Comparison of ENCODE assay signal across 9 cellular contexts in genomic region chr17:58487589-58488427, GRCh38. TPM values are rescaled to one million over a fixed set of nuclear protein-coding genes. Genes with fewer than 3 reads are reported as not detected.
DNase-seq lines count a peak whose midpoint lies in the region; ATAC-seq and TF ChIP-seq lines count a peak whose summit lies in the region.
"Had no signal": no experiment of that assay in that cellular context is flagged by ENCODE, and none has a peak within 500 bp of the region (broad histone marks: within the 10 kb centered on the region; RNA-seq: fewer than 3 reads in every experiment).

Gene HSF5, minus strand, starts transcription at chr17:58488408. Its CDS starts 134 bp downstream, at chr17:58488274.

- intact Hi-C loops in breast epithelium (cut with DNase I; ENCODE audit: low total_unique reads) (no loop called here), MCF 10A (cut with micrococcal nuclease) (no loop called here)
- intact Hi-C loops in naive thymus-derived CD4-positive, alpha-beta T cell (cut with micrococcal nuclease): loop anchor here in 1 of 2 donors (1.0 to 2.0 kb wide), 4 partner anchors 26 to 1403 kb away; partner anchors contain the start of genes AKAP1 and MTMR4

- H3K27me3 Mint-ChIP-seq in MCF 10A (ENCODE audit: insufficient read depth, unreplicated experiment): peaks cover 11% of the 10 kb centered on the region
- no peaks in the 10 kb centered on the region for H3K27me3 Mint-ChIP-seq in activated naive CD8-positive, alpha-beta T cell
- H3K27me3 Mint-ChIP-seq in naive thymus-derived CD4-positive, alpha-beta T cell: no peaks in the 10 kb centered on the region

- H3K9me3 Mint-ChIP-seq in MCF 10A (ENCODE audit: unreplicated experiment): no peaks in the 10 kb centered on the region
- H3K9me3 Mint-ChIP-seq in activated naive CD8-positive, alpha-beta T cell (ENCODE audit: low read depth): no peaks in the 10 kb centered on the region
- H3K9me3 Mint-ChIP-seq in naive thymus-derived CD4-positive, alpha-beta T cell: no peaks in the 10 kb centered on the region
- H3K9me3 Mint-ChIP-seq: nephron had no signal

- no peak for TF ChIP-seq EP300 in tibial nerve (IDR thresholded peaks at IDR 0.05)

- no peaks in the 10 kb centered on the region for H3K4me1 Mint-ChIP-seq in MCF 10A (ENCODE audit: insufficient read depth, unreplicated experiment)
- H3K4me1 Mint-ChIP-seq in activated naive CD8-positive, alpha-beta T cell (ENCODE audit: low read depth): peaks cover 25% of the 10 kb centered on the region
- H3K4me1 Mint-ChIP-seq in naive thymus-derived CD4-positive, alpha-beta T cell: peaks cover 0 to 35% (median 16%) of the 10 kb centered on the region in 7 donors
- H3K4me1 Mint-ChIP-seq: nephron had no signal

- TF ChIP-seq CTCF in breast epithelium (IDR thresholded peaks at IDR 0.05) (no peak), MCF 10A (IDR thresholded peaks at IDR 0.05; ENCODE audit: unreplicated experiment) (no peak), tibial nerve (IDR thresholded peaks at IDR 0.05) (peak in 3 of 5 experiments; percentile 9 to 15 (median 14)), omental fat pad (IDR thresholded peaks at IDR 0.05) (no peak)

- no TSS peak for BruUV-seq in MCF 10A (replicated peaks; lab: Mats Ljungman, UMichigan)

- H3K27me3 ChIP-seq in breast epithelium: no peaks in the 10 kb centered on the region
- H3K27me3 ChIP-seq in naive thymus-derived CD4-positive, alpha-beta T cell (ENCODE audit: control insufficient read depth in 2 of 2, insufficient read depth in 2 of 2, low read length in 2 of 2): no peaks in the 10 kb centered on the region
- H3K27me3 ChIP-seq in tibial nerve: no peaks in the 10 kb centered on the region

- CTCF ChIA-PET in MCF 10A (lab: Yijun Ruan, JAX): interaction anchor here (0.6 kb wide), 2 partner anchors 9 to 33 kb away, joined by 3 read pairs; no protein-coding TSS in a partner anchor
- CTCF ChIA-PET in naive thymus-derived CD4-positive, alpha-beta T cell (lab: Charles Lee): interaction anchor here (0.6 to 1.9 kb wide), 12 partner anchors 9 to 1388 kb away, joined by 3 to 20 read pairs (median 4); partner anchors contain the start of gene MTMR4

- H3K4me3 Mint-ChIP-seq in MCF 10A (ENCODE audit: unreplicated experiment): no peak within 1 kb of the TSS
- H3K4me3 Mint-ChIP-seq in activated naive CD8-positive, alpha-beta T cell: peak within 1 kb of the TSS; percentile 73
- H3K4me3 Mint-ChIP-seq in naive thymus-derived CD4-positive, alpha-beta T cell: peak within 1 kb of the TSS; percentile 50 to 79 (median 69)
- H3K4me3 Mint-ChIP-seq: nephron had no signal

- TF ChIP-seq POLR2A in breast epithelium (IDR thresholded peaks at IDR 0.05) (no peak), tibial nerve (IDR thresholded peaks at IDR 0.05) (no peak)

- H3K9me3 ChIP-seq in breast epithelium: no peaks in the 10 kb centered on the region
- no peaks in the 10 kb centered on the region for H3K9me3 ChIP-seq in naive thymus-derived CD4-positive, alpha-beta T cell (ENCODE audit: control insufficient read depth in 2 of 3, low read length in 3 of 3)
- H3K9me3 ChIP-seq in tibial nerve: no peaks in the 10 kb centered on the region

- H3K4me3 ChIP-seq in breast epithelium (peak within 1 kb of the TSS in 2 of 3 donors; percentile 12 to 27), tibial nerve (peak within 1 kb of the TSS in 2 of 4 donors; percentile 15 to 28)
- peak within 1 kb of the TSS; percentile 60 for H3K4me3 ChIP-seq in naive thymus-derived CD4-positive, alpha-beta T cell (ENCODE audit: low read length)

- no peak for DNase-seq in breast epithelium (ENCODE audit: low spot score in 2 of 2)
- no peak for DNase-seq in MCF 10A (ENCODE audit: unreplicated experiment)
- DNase-seq in naive thymus-derived CD4-positive, alpha-beta T cell: peak; percentile 60 to 85 (median 82)
- DNase-seq in tibial nerve (ENCODE audit: low spot score in 2 of 2): no peak
- DNase-seq in omental fat pad (ENCODE audit: low spot score): no peak
- DNase-seq in SK-N-DZ (ENCODE audit: low spot score): no peak
- DNase-seq in NCI-H2081 (lab: John Stamatoyannopoulos, UW): no peak

- peaks cover 42% of the 10 kb centered on the region for H3K36me3 Mint-ChIP-seq in MCF 10A (ENCODE audit: insufficient read depth, unreplicated experiment)
- peaks cover 22% of the 10 kb centered on the region for H3K36me3 Mint-ChIP-seq in activated naive CD8-positive, alpha-beta T cell
- H3K36me3 Mint-ChIP-seq in naive thymus-derived CD4-positive, alpha-beta T cell: peaks cover 4 to 23% (median 14%) of the 10 kb centered on the region in 5 donors

- H3K27ac ChIP-seq in breast epithelium (no peak within 1 kb of the TSS), tibial nerve (no peak within 1 kb of the TSS)
- peak within 1 kb of the TSS; percentile 60 for H3K27ac ChIP-seq in naive thymus-derived CD4-positive, alpha-beta T cell (ENCODE audit: low read depth, low read length)

- peaks cover 6% of the 10 kb centered on the region for H3K36me3 ChIP-seq in breast epithelium
- H3K36me3 ChIP-seq in naive thymus-derived CD4-positive, alpha-beta T cell (ENCODE audit: control insufficient read depth in 2 of 3, insufficient read depth in 3 of 3, low read length in 3 of 3): peaks cover 0 to 26% (median 12%) of the 10 kb centered on the region in 3 experiments
- peaks cover 2 to 57% (median 15%) of the 10 kb centered on the region in 3 donors for H3K36me3 ChIP-seq in tibial nerve

- H3K4me1 ChIP-seq in breast epithelium: no peaks in the 10 kb centered on the region
- peaks cover 5 to 10% of the 10 kb centered on the region in 2 donors for H3K4me1 ChIP-seq in naive thymus-derived CD4-positive, alpha-beta T cell (ENCODE audit: control insufficient read depth in 2 of 2, insufficient read depth in 2 of 2, low read length in 2 of 2)
- peaks cover 0 to 14% (median 2%) of the 10 kb centered on the region in 4 donors for H3K4me1 ChIP-seq in tibial nerve

- H3K27ac Mint-ChIP-seq in MCF 10A (ENCODE audit: low read depth, unreplicated experiment): no peak within 1 kb of the TSS
- H3K27ac Mint-ChIP-seq in activated naive CD8-positive, alpha-beta T cell: peak within 1 kb of the TSS; percentile 76
- H3K27ac Mint-ChIP-seq in naive thymus-derived CD4-positive, alpha-beta T cell: peak within 1 kb of the TSS in 7 of 9 donors; percentile 45 to 83 (median 57)
- H3K27ac Mint-ChIP-seq: nephron had no signal

- peak; percentile 94 for ATAC-seq in naive thymus-derived CD4-positive, alpha-beta T cell
- no peak for ATAC-seq in omental fat pad (ENCODE audit: low FRiP score)

- WGBS in tibial nerve, 2 donors: 67 to 77% methylated on average over 33 to 81 of the region's 98 CpGs

- POLR2A ChIA-PET in MCF 10A (lab: Yijun Ruan, JAX): no interaction called here
- POLR2A ChIA-PET in naive thymus-derived CD4-positive, alpha-beta T cell (lab: Charles Lee): interaction anchor here (0.6 to 2.2 kb wide), 12 partner anchors 17 to 619 kb away, joined by 3 to 14 read pairs (median 3); partner anchors contain the start of genes MTMR4, SUPT4H1 and TRIM37

RNA-seq across cellular contexts. Expression of gene HSF5, which starts in this region (rescaled TPM):
- total RNA-seq in breast epithelium: under 1 TPM; under 0.01 to 0.33 (median 0.32) TPM
- not detected in 2 replicates for total RNA-seq in MCF 10A (2022)
- total RNA-seq in naive thymus-derived CD4-positive, alpha-beta T cell: 1 to 10 TPM in 4 of 5 experiments, under 1 TPM in 1; 0.34 to 4.0 (median 3.1) TPM
- polyA plus RNA-seq in naive thymus-derived CD4-positive, alpha-beta T cell: 1 to 10 TPM; 1.1 to 1.5 TPM
- total RNA-seq in tibial nerve: under 1 TPM in 1 of 4 donors, not detected in 3; 0.30 TPM
- total RNA-seq in omental fat pad: under 1 TPM in 2 of 4 donors, not detected in 2; 0.13 to 0.24 TPM
- polyA plus RNA-seq in SK-N-DZ (2014; cell fraction: cytosol; rRNA removed): not detected in 2 replicates
- polyA plus RNA-seq in SK-N-DZ (2014; cell fraction: nucleus; rRNA removed): not detected in 2 replicates

Comparison
In these comparisons a context has a peak if more than half of its experiments do, and no peak if none do; other contexts are left out.
1. DNase-seq: peak in naive thymus-derived CD4-positive, alpha-beta T cell (9 of 9); none in breast epithelium (0 of 2), MCF 10A (single experiment), tibial nerve (0 of 2), omental fat pad (single experiment), SK-N-DZ (single experiment) and NCI-H2081 (0 of 2).
2. CTCF ChIP-seq: peak in tibial nerve (3 of 5); none in breast epithelium (0 of 3), MCF 10A (single experiment) and omental fat pad (0 of 3).